Comparison of ENCODE assay signal across 10 cellular contexts in the genomic region with DNA sequence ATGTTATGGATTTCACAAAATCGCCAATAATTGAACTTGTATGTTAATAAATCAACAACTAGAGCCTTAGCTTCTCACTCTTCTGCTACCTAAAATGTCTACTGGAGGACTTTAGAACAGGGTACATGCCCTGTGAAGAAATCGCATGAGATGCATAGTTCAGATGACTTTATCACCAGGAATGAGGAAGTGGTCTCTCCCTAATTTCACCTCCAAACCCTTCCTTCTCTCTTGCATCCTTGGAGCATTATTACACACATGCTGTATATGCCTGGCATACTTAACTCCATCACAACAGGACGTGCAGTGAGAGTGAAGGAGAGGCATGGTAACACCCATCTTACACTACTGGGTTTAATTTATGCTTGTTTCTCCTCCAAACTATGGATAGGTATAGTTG. TPM values are rescaled to one million over a fixed set of nuclear protein-coding genes. Genes with fewer than 3 reads are reported as not detected.
DNase-seq lines count a peak whose midpoint lies in the region; ATAC-seq and TF ChIP-seq lines count a peak whose summit lies in the region.
"Had no signal": no experiment of that assay in that cellular context is flagged by ENCODE, and none has a peak within 500 bp of the region (broad histone marks: within the 10 kb centered on the region; RNA-seq: fewer than 3 reads in every experiment).

No MANE protein-coding gene starts in this region.

- no peak overlapping the region for H3K9ac ChIP-seq in trophoblast cell (ENCODE audit: low read length)

- H3K14ac ChIP-seq in trophoblast cell (ENCODE audit: low read length), result no peak overlapping the region

- H3K4me1 Mint-ChIP-seq in CD8-positive, alpha-beta memory T cell, result peaks cover 30 to 55% (median 52%) of the 10 kb centered on the region in 3 donors

- H4K91ac ChIP-seq in trophoblast cell (ENCODE audit: low read depth, low read length), result no peak overlapping the region

- H4K12ac ChIP-seq in trophoblast cell (ENCODE audit: low read depth, low read length), result no peak overlapping the region

- H3K4me3 Mint-ChIP-seq in CD8-positive, alpha-beta memory T cell, result no peak overlapping the region

- no peak overlapping the region for H3K4ac ChIP-seq in trophoblast cell (ENCODE audit: low read depth, low read length)

- H2BK120ac ChIP-seq in trophoblast cell (ENCODE audit: insufficient read depth, low read length, poor library complexity), result no peak overlapping the region

- no peak overlapping the region for H4K8ac ChIP-seq in trophoblast cell (ENCODE audit: low read depth, low read length)

- no peak overlapping the region for H3K18ac ChIP-seq in trophoblast cell (ENCODE audit: low read length)

- peaks cover 8 to 13% of the 10 kb centered on the region in 2 experiments for H3K36me3 ChIP-seq in trophoblast cell (ENCODE audit: control insufficient read depth in 1 of 2, insufficient read depth in 2 of 2, low read length in 2 of 2)
- peaks cover 17% of the 10 kb centered on the region for H3K36me3 ChIP-seq in CD8-positive, alpha-beta memory T cell (ENCODE audit: insufficient read depth, low read length)

- H2AK5ac ChIP-seq in trophoblast cell (ENCODE audit: low read length), result no peak overlapping the region

- H3K27me3 Mint-ChIP-seq in CD8-positive, alpha-beta memory T cell, result no peaks in the 10 kb centered on the region

- H3K79me1 ChIP-seq in trophoblast cell (ENCODE audit: low read length), result peaks cover 6% of the 10 kb centered on the region

- H3K27me3 ChIP-seq in trophoblast cell (ENCODE audit: insufficient read depth, low read length), result no peaks in the 10 kb centered on the region
- no peaks in the 10 kb centered on the region for H3K27me3 ChIP-seq in CD8-positive, alpha-beta memory T cell (ENCODE audit: insufficient read depth, low read length, poor library complexity, severe bottlenecking)

- DNase-seq in GM04504 (ENCODE audit: low read depth) (peak; percentile 65), OCI-M1 (lab: John Stamatoyannopoulos, UW) (peak; percentile 16), epithelial cell of proximal tubule (ENCODE audit: low read depth) (peak; percentile 69), trophoblast cell (peak; percentile 70 to 91), activated gamma-delta T cell (lab: John Stamatoyannopoulos, UW) (no peak)
- no peak for DNase-seq in CD8-positive, alpha-beta memory T cell
- no peak for DNase-seq in stimulated activated naive CD4-positive, alpha-beta T cell (lab: John Stamatoyannopoulos, UW)
- DNase-seq: cortex of kidney, left ventricle myocardium superior had no signal

- H3K9me3 ChIP-seq in trophoblast cell (ENCODE audit: insufficient read depth, low read depth, low read length), result no peaks in the 10 kb centered on the region
- no peaks in the 10 kb centered on the region for H3K9me3 ChIP-seq in CD8-positive, alpha-beta memory T cell (ENCODE audit: low read length)

- no peak overlapping the region for H3K27ac ChIP-seq in trophoblast cell (ENCODE audit: low read depth, low read length)
- no peak overlapping the region for H3K27ac ChIP-seq in CD8-positive, alpha-beta memory T cell (ENCODE audit: low read depth, low read length)

- POLR2A ChIA-PET in CD8-positive, alpha-beta memory T cell (lab: Charles Lee), result no interaction called here

- no peak overlapping the region for H2AFZ ChIP-seq in trophoblast cell (ENCODE audit: insufficient read depth, low read length, poor library complexity)

- H3K4me3 ChIP-seq in epithelial cell of proximal tubule (ENCODE audit: low read depth, low read length) (no peak overlapping the region), trophoblast cell (ENCODE audit: low read depth, low read length) (no peak overlapping the region)
- H3K4me3 ChIP-seq in CD8-positive, alpha-beta memory T cell (ENCODE audit: low read length), result no peak overlapping the region

- WGBS in trophoblast cell (ENCODE audit: extremely low coverage, insufficient coverage, insufficient read length), result no CpG with 5 or more reads among the region's 3 CpGs

- H3K79me2 ChIP-seq in trophoblast cell (ENCODE audit: control insufficient read depth, insufficient read depth, low read length, poor library complexity), result peaks cover 10% of the 10 kb centered on the region

- peaks cover 0 to 40% (median 14%) of the 10 kb centered on the region in 3 donors for H3K36me3 Mint-ChIP-seq in CD8-positive, alpha-beta memory T cell

- CTCF ChIA-PET in CD8-positive, alpha-beta memory T cell (lab: Charles Lee), result no interaction called here

- no peak overlapping the region for H3K4me2 ChIP-seq in trophoblast cell (ENCODE audit: low read length)

- no peak for TF ChIP-seq CTCF in epithelial cell of proximal tubule (conservative IDR thresholded peaks at IDR 0.05; ENCODE audit: low read depth, low read length)

- no peak overlapping the region for H2BK12ac ChIP-seq in trophoblast cell (ENCODE audit: low read length)

- H3K4me1 ChIP-seq in trophoblast cell (ENCODE audit: control insufficient read depth in 1 of 2, insufficient read depth in 2 of 2, low read length in 2 of 2), result peaks cover 9 to 12% of the 10 kb centered on the region in 2 experiments
- no peaks in the 10 kb centered on the region for H3K4me1 ChIP-seq in CD8-positive, alpha-beta memory T cell (ENCODE audit: insufficient read depth, low read length)

- H3K23ac ChIP-seq in trophoblast cell (ENCODE audit: low read length), result no peak overlapping the region

- H3K27ac Mint-ChIP-seq in CD8-positive, alpha-beta memory T cell, result peak overlapping the region in 2 of 8 donors; percentile 17 to 51

- H3K9me3 Mint-ChIP-seq in CD8-positive, alpha-beta memory T cell, result no peaks in the 10 kb centered on the region

- ATAC-seq in GM21360 (IDR thresholded peaks at IDR 0.05; ENCODE audit: unreplicated experiment), result no peak
- ATAC-seq: left ventricle myocardium superior had no signal

- H2BK5ac ChIP-seq in trophoblast cell (ENCODE audit: low read depth, low read length, poor library complexity), result no peak overlapping the region

RNA-seq across cellular contexts. Expression of a gene that starts 27.8 kb away (rescaled TPM):
- total RNA-seq in epithelial cell of proximal tubule, result 130 and 157 TPM in 2 replicates
- polyA plus RNA-seq in trophoblast cell (2013), result 145 and 153 TPM in 2 replicates
- 10 to 100 TPM; 53.6 to 54.9 TPM for total RNA-seq in CD8-positive, alpha-beta memory T cell
- 72.2 TPM for polyA plus RNA-seq in CD8-positive, alpha-beta memory T cell

RNA-seq across cellular contexts. Expression of a gene that starts 51.9 kb away (rescaled TPM):
- total RNA-seq in epithelial cell of proximal tubule, result not detected in 2 replicates
- 0.16 and 0.26 TPM in 2 replicates for polyA plus RNA-seq in trophoblast cell (2013)
- total RNA-seq in CD8-positive, alpha-beta memory T cell, result not detected
- 0.41 TPM for polyA plus RNA-seq in CD8-positive, alpha-beta memory T cell
- total RNA-seq: left ventricle myocardium superior had no signal

Comparison
In these comparisons a context has a peak if more than half of its experiments do, and no peak if none do; other contexts are left out.
1. DNase-seq: peak in GM04504 (single experiment), OCI-M1 (single experiment), epithelial cell of proximal tubule (single experiment) and trophoblast cell (2 of 2); none in CD8-positive, alpha-beta memory T cell (0 of 5), stimulated activated naive CD4-positive, alpha-beta T cell (0 of 6) and activated gamma-delta T cell (single experiment).